In the genomic region with DNA sequence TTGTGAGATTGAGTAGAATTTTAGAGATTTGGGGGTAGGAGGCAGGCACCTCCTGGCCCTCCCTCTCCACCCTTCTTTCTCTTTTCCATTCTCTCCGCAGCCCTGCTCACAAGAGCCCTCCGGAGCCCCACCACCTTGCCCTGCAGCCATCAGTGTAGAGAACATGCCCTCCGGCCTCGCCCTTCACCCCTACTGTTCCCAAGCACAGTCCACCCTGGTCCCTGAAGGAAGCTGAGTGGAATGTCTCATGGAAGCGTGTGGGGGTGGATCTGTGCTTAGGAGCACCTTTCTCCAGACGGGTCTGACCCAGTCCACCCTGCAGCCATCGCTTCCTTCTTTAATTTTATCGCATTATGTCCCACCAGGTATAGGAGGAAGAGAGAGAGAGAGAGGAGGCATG, we compare ENCODE assay signal across 20 cellular contexts.
DNase-seq lines count a peak whose midpoint lies in the region; ATAC-seq and TF ChIP-seq lines count a peak whose summit lies in the region.
"Had no signal": no experiment of that assay in that cellular context is flagged by ENCODE, and none has a peak within 500 bp of the region (broad histone marks: within the 10 kb centered on the region; RNA-seq: fewer than 3 reads in every experiment).

No MANE protein-coding gene starts in this region.

- peak overlapping the region; percentile 8 for H3K4me3 Mint-ChIP-seq in activated naive CD4-positive, alpha-beta T cell treated with anti-CD3 and anti-CD28 coated beads, Interleukin-2, amount 50 U/mL, for 24 hours
- H3K4me3 Mint-ChIP-seq in nephron (peak overlapping the region; percentile 14 to 58 (median 58)), type B pancreatic cell (peak overlapping the region; percentile 50)
- H3K4me3 Mint-ChIP-seq: activated T-cell treated with anti-CD3 and anti-CD28 coated beads, Interleukin-2, amount 50 U/mL, for 4 hours; CD4-positive, alpha-beta T cell had no signal

- H3K9me3 ChIP-seq in right atrium auricular region: no peaks in the 10 kb centered on the region
- H3K9me3 ChIP-seq: A549, gastroesophageal sphincter, neutrophil, psoas muscle, sigmoid colon, SK-N-SH, tibial artery had no signal

- no peak for DNase-seq in activated naive CD4-positive, alpha-beta T cell treated with anti-CD3 and anti-CD28 coated beads, Interleukin-2, amount 50 U/mL, for 72 hours (ENCODE audit: low spot score in 2 of 2)
- no peak for DNase-seq in caudate nucleus (lab: John Stamatoyannopoulos, UW)
- peak; percentile 50 for DNase-seq in type B pancreatic cell (ENCODE audit: extremely low spot score, unreplicated experiment)
- no peak for DNase-seq in right atrium auricular region (ENCODE audit: low spot score)
- DNase-seq in HT-29 (ENCODE audit: low spot score): no peak
- DNase-seq: DND-41, GF-D8, KG1, sigmoid colon had no signal

- H3K27me3 Mint-ChIP-seq in activated naive CD4-positive, alpha-beta T cell treated with anti-CD3 and anti-CD28 coated beads, Interleukin-2, amount 50 U/mL, for 24 hours: peaks cover 25% of the 10 kb centered on the region
- H3K27me3 Mint-ChIP-seq in nephron (ENCODE audit: low read depth) (peaks cover 70% of the 10 kb centered on the region), type B pancreatic cell (peaks cover 56% of the 10 kb centered on the region)

- no peaks in the 10 kb centered on the region for H3K9me3 Mint-ChIP-seq in activated naive CD4-positive, alpha-beta T cell treated with anti-CD3 and anti-CD28 coated beads, Interleukin-2, amount 50 U/mL, for 24 hours
- H3K9me3 Mint-ChIP-seq in activated naive CD4-positive, alpha-beta T cell treated with anti-CD3 and anti-CD28 coated beads, Interleukin-2, amount 50 U/mL, for 72 hours: no peaks in the 10 kb centered on the region
- H3K9me3 Mint-ChIP-seq in nephron: no peaks in the 10 kb centered on the region
- no peaks in the 10 kb centered on the region for H3K9me3 Mint-ChIP-seq in type B pancreatic cell
- H3K9me3 Mint-ChIP-seq: activated T-cell treated with anti-CD3 and anti-CD28 coated beads, Interleukin-2, amount 50 U/mL, for 4 hours; CD4-positive, alpha-beta T cell had no signal

- H3K36me3 Mint-ChIP-seq in activated naive CD4-positive, alpha-beta T cell treated with anti-CD3 and anti-CD28 coated beads, Interleukin-2, amount 50 U/mL, for 24 hours: no peaks in the 10 kb centered on the region
- no peaks in the 10 kb centered on the region for H3K36me3 Mint-ChIP-seq in activated naive CD4-positive, alpha-beta T cell treated with anti-CD3 and anti-CD28 coated beads, Interleukin-2, amount 50 U/mL, for 72 hours
- H3K36me3 Mint-ChIP-seq in nephron (ENCODE audit: low read depth) (no peaks in the 10 kb centered on the region), type B pancreatic cell (no peaks in the 10 kb centered on the region)

- no peak for ATAC-seq in activated naive CD4-positive, alpha-beta T cell treated with anti-CD3 and anti-CD28 coated beads, Interleukin-2, amount 50 U/mL, for 72 hours
- no peak for ATAC-seq in GM18517 (IDR thresholded peaks at IDR 0.05; ENCODE audit: unreplicated experiment)

- H3K27me3 ChIP-seq in right atrium auricular region: no peaks in the 10 kb centered on the region

- TF ChIP-seq CTCF in nephron (IDR thresholded peaks at IDR 0.05; ENCODE audit: unreplicated experiment in 3 of 3) (no peak), type B pancreatic cell (conservative IDR thresholded peaks at IDR 0.05) (no peak), right atrium auricular region (IDR thresholded peaks at IDR 0.05) (no peak)

- peaks cover 0 to 12% of the 10 kb centered on the region in 2 donors for H3K4me1 ChIP-seq in right atrium auricular region
- H3K4me1 ChIP-seq: A549 had no signal

- peak overlapping the region; percentile 71 for H3K27ac ChIP-seq in caudate nucleus (ENCODE audit: low read depth, low read length)
- no peak overlapping the region for H3K27ac ChIP-seq in right atrium auricular region
- H3K27ac ChIP-seq: gastroesophageal sphincter, neutrophil, psoas muscle, sigmoid colon, tibial artery had no signal

- no peak overlapping the region for H3K4me3 ChIP-seq in right atrium auricular region

- H3K36me3 ChIP-seq in right atrium auricular region: no peaks in the 10 kb centered on the region
- H3K36me3 ChIP-seq: gastroesophageal sphincter, neutrophil, sigmoid colon, tibial artery had no signal

- H3K4me1 Mint-ChIP-seq in activated naive CD4-positive, alpha-beta T cell treated with anti-CD3 and anti-CD28 coated beads, Interleukin-2, amount 50 U/mL, for 24 hours: no peaks in the 10 kb centered on the region
- H3K4me1 Mint-ChIP-seq in nephron: peaks cover 4% of the 10 kb centered on the region
- H3K4me1 Mint-ChIP-seq in type B pancreatic cell (ENCODE audit: unreplicated experiment): peaks cover 9% of the 10 kb centered on the region

- no peak overlapping the region for H3K27ac Mint-ChIP-seq in activated naive CD4-positive, alpha-beta T cell treated with anti-CD3 and anti-CD28 coated beads, Interleukin-2, amount 50 U/mL, for 24 hours
- no peak overlapping the region for H3K27ac Mint-ChIP-seq in activated naive CD4-positive, alpha-beta T cell treated with anti-CD3 and anti-CD28 coated beads, Interleukin-2, amount 50 U/mL, for 72 hours
- H3K27ac Mint-ChIP-seq in nephron: no peak overlapping the region
- H3K27ac Mint-ChIP-seq in type B pancreatic cell: no peak overlapping the region
- H3K27ac Mint-ChIP-seq: CD4-positive, alpha-beta T cell had no signal

Comparison
In these comparisons a context has a peak if more than half of its experiments do, and no peak if none do; other contexts are left out.
1. H3K4me3 Mint-ChIP-seq: peak in every context shown above with its lines; median percentile 58 in nephron; 50 in type B pancreatic cell; 8 in activated naive CD4-positive, alpha-beta T cell treated with anti-CD3 and anti-CD28 coated beads, Interleukin-2, amount 50 U/mL, for 24 hours.